In the genomic region with DNA sequence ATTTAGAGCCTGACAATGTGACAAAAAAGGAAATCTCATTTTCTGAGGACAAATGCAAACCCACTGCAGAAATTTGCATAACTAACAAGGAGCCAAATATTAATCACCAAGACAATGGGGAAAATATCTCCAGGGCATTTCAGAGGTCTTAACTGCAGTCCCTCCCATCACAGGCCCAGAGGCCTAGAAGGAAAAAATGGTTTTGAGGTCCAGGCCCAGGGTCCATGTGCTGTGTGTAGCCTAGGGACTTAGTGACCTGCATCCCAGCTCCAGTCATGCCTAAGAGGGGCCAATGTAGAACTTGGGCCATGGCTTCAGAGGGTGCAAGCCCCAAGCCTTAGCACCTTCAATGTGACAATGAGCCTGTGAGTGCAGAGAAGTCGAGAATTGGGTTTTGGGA, we compare ENCODE assay signal across 12 cellular contexts. TPM values are rescaled to one million over a fixed set of nuclear protein-coding genes. Genes with fewer than 3 reads are reported as not detected.
"Had no signal": no experiment of that assay in that cellular context is flagged by ENCODE, and none has a peak within 500 bp of the region (broad histone marks: within the 10 kb centered on the region; RNA-seq: fewer than 3 reads in every experiment).

No MANE protein-coding gene starts in this region.

- H3K27ac ChIP-seq: GM23248 had no signal

- H3K27ac Mint-ChIP-seq: GM23338, H9, HFFc6 had no signal

- H3K9ac ChIP-seq: GM23248 had no signal

- H3K4me3 Mint-ChIP-seq: GM23338, H9, HFFc6 had no signal

- H2AFZ ChIP-seq: GM23248, GM23338 had no signal

- ATAC-seq: GM23338, HCT116 had no signal

- H3K36me3 ChIP-seq: HAP-1 had no signal

- DNase-seq: GM23248, GOT3, H7, H9, HCEC 1CT, HFFc6 had no signal

- H3K4me1 ChIP-seq: HAP-1 had no signal

- FAIRE-seq: H1, H54 had no signal

- H3K4me2 ChIP-seq: GM23338 had no signal

- H3K9me3 ChIP-seq: HAP-1 had no signal

- H3K4me3 ChIP-seq: GM23248, GM23338, HAP-1 had no signal

RNA-seq across cellular contexts. Expression of a gene that starts 44.2 kb away (rescaled TPM):
- total RNA-seq: GM23248, GM23338, H1, H4, H7, H9, HFFc6 had no signal
